8 cellular contexts compared by ENCODE assay signal in the genomic region with DNA sequence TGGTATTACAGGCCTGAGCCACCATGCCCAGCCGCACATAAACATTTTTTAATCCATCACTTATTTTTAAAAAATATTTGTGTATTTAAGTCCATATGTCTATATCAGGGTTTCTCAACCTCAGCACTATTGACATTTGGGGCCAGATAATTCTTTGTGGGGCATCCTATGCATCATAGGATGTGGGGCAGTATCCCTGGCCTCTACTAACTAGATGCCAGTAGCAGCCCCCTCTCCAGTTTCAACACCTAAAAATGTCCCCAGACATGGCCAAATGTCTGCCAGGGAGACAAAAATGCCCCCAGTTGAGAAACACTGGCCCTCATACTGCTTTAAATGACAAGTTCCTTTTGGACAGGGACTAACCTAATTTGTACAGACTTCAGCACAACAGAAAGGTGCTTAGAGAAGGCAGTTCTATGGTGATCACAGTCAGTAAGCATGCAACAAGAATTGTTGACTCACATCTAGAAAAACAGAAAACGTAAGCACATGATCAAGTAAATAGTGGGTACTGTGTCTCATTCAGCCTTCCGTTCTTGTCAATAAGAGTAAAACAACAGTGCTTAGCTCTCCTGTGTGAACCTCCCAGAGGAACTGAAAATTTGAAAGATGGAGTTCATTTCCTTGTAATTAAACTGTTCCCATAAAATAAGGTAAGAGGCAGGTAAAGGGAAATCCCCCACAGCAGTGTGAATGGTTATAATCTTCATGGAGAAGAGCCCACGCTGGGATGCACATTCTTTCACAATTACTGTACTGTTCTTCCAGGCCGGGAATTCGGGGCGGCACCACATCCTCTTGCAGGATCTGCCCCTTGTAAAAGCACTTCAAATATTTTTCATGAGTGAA. TPM values are rescaled to one million over a fixed set of nuclear protein-coding genes. Genes with fewer than 3 reads are reported as not detected.
DNase-seq lines count a peak whose midpoint lies in the region; ATAC-seq and TF ChIP-seq lines count a peak whose summit lies in the region.

No MANE protein-coding gene starts in this region.

- TF ChIP-seq POLR2A in testis (IDR thresholded peaks at IDR 0.05) (no peak), uterus (IDR thresholded peaks at IDR 0.05) (no peak)

- no peaks in the 10 kb centered on the region for H3K27me3 Mint-ChIP-seq in Calu3 (ENCODE audit: unreplicated experiment)

- H3K27ac Mint-ChIP-seq in Calu3 (ENCODE audit: unreplicated experiment), result peak overlapping the region; percentile 45

- intact Hi-C loops in Calu3 (cut with micrococcal nuclease; ENCODE audit: unreplicated experiment), result no loop called here
- intact Hi-C loops in left colon (cut with DNase I, micrococcal nuclease), result no loop called here
- intact Hi-C loops in testis (cut with DNase I; ENCODE audit: low total_unique reads), result no loop called here
- intact Hi-C loops in uterus (cut with DNase I; ENCODE audit: low total_unique reads), result no loop called here

- no peaks in the 10 kb centered on the region for H3K9me3 Mint-ChIP-seq in Calu3 (ENCODE audit: low read depth, unreplicated experiment)

- no peak for DNase-seq in Calu3
- peak; percentile 83 for DNase-seq in SW480 (ENCODE audit: low spot score)
- DNase-seq in left colon, result no peak
- no peak for DNase-seq in NCI-H2081 treated with DMSO at 0.1 percent for 48 hours (lab: John Stamatoyannopoulos, UW)
- DNase-seq in testis, result no peak
- no peak for DNase-seq in uterus
- DNase-seq in NCI-H1092 (lab: John Stamatoyannopoulos, UW), result no peak

- no peaks in the 10 kb centered on the region for H3K4me1 ChIP-seq in testis
- H3K4me1 ChIP-seq in uterus, result no peaks in the 10 kb centered on the region

- H3K9me3 ChIP-seq in testis (no peaks in the 10 kb centered on the region), uterus (no peaks in the 10 kb centered on the region)

- ATAC-seq in HG02852 (IDR thresholded peaks at IDR 0.05; ENCODE audit: unreplicated experiment) (peak; percentile 47), left colon (peak; percentile 57)

- TF ChIP-seq CTCF in Calu3 (IDR thresholded peaks at IDR 0.05; ENCODE audit: unreplicated experiment) (no peak), testis (IDR thresholded peaks at IDR 0.05) (no peak), uterus (IDR thresholded peaks at IDR 0.05) (no peak)

- H3K4me3 ChIP-seq in testis, result no peak overlapping the region
- H3K4me3 ChIP-seq in uterus, result no peak overlapping the region

- BruUV-seq in Calu3 (replicated peaks; lab: Mats Ljungman, UMichigan), result no TSS peak

- WGBS in testis, 2 donors, result 79 to 82% methylated on average over 7 of the region's 7 CpGs

- H3K36me3 Mint-ChIP-seq in Calu3 (ENCODE audit: insufficient read depth, unreplicated experiment), result no peaks in the 10 kb centered on the region

- H3K36me3 ChIP-seq in testis (ENCODE audit: low read depth, missing control alignments) (no peaks in the 10 kb centered on the region), uterus (no peaks in the 10 kb centered on the region)

- peaks cover 39% of the 10 kb centered on the region for H3K4me1 Mint-ChIP-seq in Calu3 (ENCODE audit: low read depth, unreplicated experiment)

- H3K27ac ChIP-seq in testis (no peak overlapping the region), uterus (no peak overlapping the region)

- CTCF ChIA-PET in Calu3 (lab: Charles Lee), result no interaction called here

- H3K4me3 Mint-ChIP-seq in Calu3 (ENCODE audit: low read depth, unreplicated experiment), result no peak overlapping the region

- no peaks in the 10 kb centered on the region for H3K27me3 ChIP-seq in testis
- no peaks in the 10 kb centered on the region for H3K27me3 ChIP-seq in uterus

RNA-seq across cellular contexts. Expression of gene ADRB1, which starts 17.3 kb away (rescaled TPM):
- 0.47 and 0.78 TPM in 2 replicates for total RNA-seq in Calu3 (2022)
- 1 to 10 TPM in 1 of 2 donors, under 1 TPM in 1; 0.73 to 1.6 TPM for total RNA-seq in left colon
- total RNA-seq in testis, result under 1 TPM; 0.55 to 0.99 TPM
- 0.32 TPM for polyA plus RNA-seq in testis (ENCODE audit: insufficient read depth, low read depth, low replicate concordance)
- total RNA-seq in uterus, result under 1 TPM in 1 of 4 donors, not detected in 3; 0.18 TPM
